In genomic region chr15:60358935-60359672, GRCh38 we compare ENCODE assay signal across 9 cellular contexts. TPM values are rescaled to one million over a fixed set of nuclear protein-coding genes. Genes with fewer than 3 reads are reported as not detected.
DNase-seq lines count a peak whose midpoint lies in the region; ATAC-seq, FAIRE-seq and TF ChIP-seq lines count a peak whose summit lies in the region.
"Had no signal": no experiment of that assay in that cellular context is flagged by ENCODE, and none has a peak within 500 bp of the region (broad histone marks: within the 10 kb centered on the region; RNA-seq: fewer than 3 reads in every experiment).

No MANE protein-coding gene starts in this region.

- POLR2A ChIA-PET in naive thymus-derived CD8-positive, alpha-beta T cell (lab: Charles Lee): interaction anchor here (1.0 kb wide), 1 partner anchor 1475 kb away, joined by 4 read pairs; no protein-coding TSS in a partner anchor
- POLR2A ChIA-PET in HEK293T (lab: Yijun Ruan, JAX): interaction anchor here (1.1 kb wide), 1 partner anchor 39 kb away, joined by 3 read pairs; the partner anchor contains the start of gene ANXA2

- H3K4me1 Mint-ChIP-seq in natural killer cell: peaks cover 11 to 15% of the 10 kb centered on the region in 2 donors
- H3K4me1 Mint-ChIP-seq in naive thymus-derived CD8-positive, alpha-beta T cell: peaks cover 0 to 10% (median 3%) of the 10 kb centered on the region in 4 donors
- H3K4me1 Mint-ChIP-seq: naive B cell had no signal

- peak; percentile 89 for FAIRE-seq in islet of Langerhans (lab: Jason Lieb, UNC)

- TF ChIP-seq CTCF in natural killer cell (IDR thresholded peaks at IDR 0.05): no peak

- CTCF ChIA-PET in HEK293T (lab: Yijun Ruan, JAX): interaction anchor here (0.6 to 1.5 kb wide), 3 partner anchors 16 to 162 kb away, joined by 3 to 7 read pairs (median 4); no protein-coding TSS in a partner anchor

- no peak overlapping the region for H3K27ac Mint-ChIP-seq in natural killer cell
- no peak overlapping the region for H3K27ac Mint-ChIP-seq in naive thymus-derived CD8-positive, alpha-beta T cell
- H3K27ac Mint-ChIP-seq: naive B cell had no signal

- intact Hi-C loops in Right ventricle myocardium inferior (cut with DNase I) (loop anchor here (1.0 to 5.0 kb wide), 2 partner anchors 85 to 1473 kb away; no protein-coding TSS in a partner anchor), cardiac septum (cut with DNase I) (loop anchor here (2.0 kb wide), 1 partner anchor 86 kb away; no protein-coding TSS in a partner anchor), natural killer cell (cut with micrococcal nuclease) (loop anchor here (1.0 to 5.0 kb wide), 3 partner anchors 86 to 558 kb away; no protein-coding TSS in a partner anchor)

- peak; percentile 14 for ATAC-seq in Right ventricle myocardium inferior
- no peak for ATAC-seq in natural killer cell
- ATAC-seq in naive thymus-derived CD8-positive, alpha-beta T cell: no peak

- H3K9me3 Mint-ChIP-seq in natural killer cell: no peaks in the 10 kb centered on the region
- H3K9me3 Mint-ChIP-seq in naive thymus-derived CD8-positive, alpha-beta T cell: no peaks in the 10 kb centered on the region
- H3K9me3 Mint-ChIP-seq: naive B cell had no signal

- DNase-seq in Right ventricle myocardium inferior (ENCODE audit: missing footprints): no peak
- DNase-seq in cardiac septum (ENCODE audit: low spot score): no peak
- DNase-seq in amniotic epithelial cell (ENCODE audit: low read depth): peak; percentile 93
- no peak for DNase-seq in KBM-7
- no peak for DNase-seq in natural killer cell
- DNase-seq in naive thymus-derived CD8-positive, alpha-beta T cell: no peak
- DNase-seq in HEK293T (ENCODE audit: extremely low spot score): no peak

- in situ Hi-C loops in KBM-7 (cut with MboI; ENCODE audit: low pct_unique_long_range_greater_than_20kb, low sequenced_read_pairs): no loop called here

- no peaks in the 10 kb centered on the region for H3K36me3 Mint-ChIP-seq in natural killer cell
- peaks cover 0 to 4% (median 2%) of the 10 kb centered on the region in 3 donors for H3K36me3 Mint-ChIP-seq in naive thymus-derived CD8-positive, alpha-beta T cell

- H3K4me3 Mint-ChIP-seq in natural killer cell: no peak overlapping the region
- no peak overlapping the region for H3K4me3 Mint-ChIP-seq in naive thymus-derived CD8-positive, alpha-beta T cell
- H3K4me3 Mint-ChIP-seq: naive B cell had no signal

- H3K27me3 Mint-ChIP-seq in natural killer cell (ENCODE audit: low read depth in 2 of 2): no peaks in the 10 kb centered on the region
- H3K27me3 Mint-ChIP-seq in naive thymus-derived CD8-positive, alpha-beta T cell: peaks cover 0 to 7% (median 0%) of the 10 kb centered on the region in 5 donors
- H3K27me3 Mint-ChIP-seq: naive B cell had no signal

TF ChIP-seq in HEK293T, 16 proteins besides CTCF, POLR2A, EP300 and RAD21:
- TF ChIP-seq ELF4 (IDR thresholded peaks at IDR 0.05) (no peak), PKNOX1 (IDR thresholded peaks at IDR 0.05) (no peak), BHLHE40 (IDR thresholded peaks at IDR 0.05; ENCODE audit: borderline replicate concordance) (no peak), SP1 (IDR thresholded peaks at IDR 0.05) (no peak), LEF1 (IDR thresholded peaks at IDR 0.05; ENCODE audit: borderline replicate concordance) (no peak), CTBP1 (IDR thresholded peaks at IDR 0.05; ENCODE audit: borderline replicate concordance) (no peak), L3MBTL2 (conservative IDR thresholded peaks at IDR 0.05) (no peak), NFRKB (IDR thresholded peaks at IDR 0.05) (no peak)
TF ChIP-seq in HEK293T: peak in this region for 0.

RNA-seq across cellular contexts. Expression of gene ANXA2, which starts 38.7 kb away (rescaled TPM):
- total RNA-seq in Right ventricle myocardium inferior (212 TPM), cardiac septum (177 TPM), natural killer cell (100 to 1,000 TPM; 132 to 230 (median 155) TPM)
- 10 to 100 TPM; 19.7 to 19.8 TPM for total RNA-seq in naive thymus-derived CD8-positive, alpha-beta T cell
- polyA plus RNA-seq in naive thymus-derived CD8-positive, alpha-beta T cell: 100 to 1,000 TPM in 1 of 3 donors, 10 to 100 TPM in 2; 12.2 to 159 (median 22.9) TPM
